Comparison of ENCODE assay signal across 1 cellular context in genomic region chr22:18035740-18036139, GRCh38.
TF ChIP-seq lines count a peak whose summit lies in the region.

No MANE protein-coding gene starts in this region.

TF ChIP-seq in HepG2, 621 proteins besides CTCF, POLR2A, EP300 and RAD21 (continued from another document):
- TF ChIP-seq ZNF687 (CRISPR knock-in tag; IDR thresholded peaks at IDR 0.05), result peak; percentile 59
- no peak for TF ChIP-seq SMAD9 (CRISPR knock-in tag; IDR thresholded peaks at IDR 0.05)
- no peak for TF ChIP-seq TP53 (CRISPR knock-in tag; conservative IDR thresholded peaks at IDR 0.05)
- TF ChIP-seq ZNF879 (CRISPR knock-in tag; IDR thresholded peaks at IDR 0.05), result no peak
- no peak for TF ChIP-seq ZKSCAN1 (IDR thresholded peaks at IDR 0.05; ENCODE audit: low read length)
- TF ChIP-seq ZNF557 (CRISPR knock-in tag; IDR thresholded peaks at IDR 0.05), result no peak
- peak; percentile 60 for TF ChIP-seq ARID5B (CRISPR knock-in tag; IDR thresholded peaks at IDR 0.05)
- TF ChIP-seq DBP (CRISPR knock-in tag; IDR thresholded peaks at IDR 0.05; ENCODE audit: not compliant biosample characterization), result no peak
- 0 out of 2 replicates have a peak, but pooled peaks have one; percentile 18 for TF ChIP-seq RARA (CRISPR knock-in tag; IDR thresholded peaks at IDR 0.05)
- no peak for TF ChIP-seq SATB2 (CRISPR knock-in tag; IDR thresholded peaks at IDR 0.05)
- no peak for TF ChIP-seq KDM5B (CRISPR knock-in tag; IDR thresholded peaks at IDR 0.05; ENCODE audit: borderline replicate concordance)
- no peak for TF ChIP-seq ZNF280B (CRISPR knock-in tag; IDR thresholded peaks at IDR 0.05; ENCODE audit: borderline replicate concordance)
- no peak; the same call in 1 of the 2 replicates for TF ChIP-seq ZNF644 (CRISPR knock-in tag; IDR thresholded peaks at IDR 0.05; ENCODE audit: low read depth)
- TF ChIP-seq DMAP1 (CRISPR knock-in tag; IDR thresholded peaks at IDR 0.05), result no peak
- peak; percentile 94 for TF ChIP-seq ATF3 (CRISPR knock-in tag; IDR thresholded peaks at IDR 0.05)
- no peak for TF ChIP-seq NONO (IDR thresholded peaks at IDR 0.05)
- TF ChIP-seq NONO (CRISPR knock-in tag; conservative IDR thresholded peaks at IDR 0.05), result no peak
- TF ChIP-seq ZBTB26 (CRISPR knock-in tag; IDR thresholded peaks at IDR 0.05; ENCODE audit: borderline replicate concordance), result no peak
- TF ChIP-seq NFIB (CRISPR knock-in tag; IDR thresholded peaks at IDR 0.05; ENCODE audit: borderline replicate concordance), result no peak
- no peak for TF ChIP-seq KLF11 (CRISPR knock-in tag; IDR thresholded peaks at IDR 0.05)
